ENCODE assay signal across 27 cellular contexts in the genomic region with DNA sequence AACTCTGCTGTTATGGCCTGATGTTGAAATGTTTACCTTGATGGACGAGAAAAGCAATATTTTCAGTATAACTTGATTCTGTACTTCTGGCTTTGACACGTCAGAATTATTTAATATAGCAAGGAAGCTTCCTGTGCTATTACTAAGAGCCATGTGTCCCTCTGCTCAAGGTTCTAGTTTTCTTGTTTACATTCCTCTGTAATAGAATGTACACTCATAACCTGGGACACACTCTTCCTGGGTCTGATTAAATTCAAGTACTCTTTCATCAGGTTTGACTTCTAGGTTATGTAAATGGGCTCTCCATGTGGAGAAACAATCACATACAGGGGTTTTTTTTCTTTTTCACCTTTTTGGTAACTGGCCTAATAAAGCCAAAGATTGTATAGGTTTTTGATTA. TPM values are rescaled to one million over a fixed set of nuclear protein-coding genes. Genes with fewer than 3 reads are reported as not detected.
A peak's percentile ranks its signal among the peaks of the same experiment; 100 is the strongest.
DNase-seq lines count a peak whose midpoint lies in the region; ATAC-seq and TF ChIP-seq lines count a peak whose summit lies in the region.
"Had no signal": no experiment of that assay in that cellular context is flagged by ENCODE, and none has a peak within 500 bp of the region (broad histone marks: within the 10 kb centered on the region; RNA-seq: fewer than 3 reads in every experiment).

No MANE protein-coding gene starts in this region.

- H3K9me3 ChIP-seq in mammary epithelial cell (replicated peaks; ENCODE audit: insufficient read depth, low read length) (peaks cover 2% of the 10 kb centered on the region), breast epithelium (peaks cover 0 to 4% of the 10 kb centered on the region in 2 donors), RWPE2 (ENCODE audit: severe bottlenecking) (peaks cover 9% of the 10 kb centered on the region), upper lobe of left lung (peaks cover 0 to 3% (median 0%) of the 10 kb centered on the region in 4 donors)
- H3K9me3 ChIP-seq: BE2C, pancreas had no signal

- no peaks in the 10 kb centered on the region for H4K20me1 ChIP-seq in mammary epithelial cell (ENCODE audit: insufficient read depth, low read length)

- no peaks in the 10 kb centered on the region for H3K36me3 ChIP-seq in mammary epithelial cell (ENCODE audit: insufficient read depth, low read length)
- H3K36me3 ChIP-seq in breast epithelium = no peaks in the 10 kb centered on the region
- no peaks in the 10 kb centered on the region for H3K36me3 ChIP-seq in RWPE2 (ENCODE audit: low read depth)
- no peaks in the 10 kb centered on the region for H3K36me3 ChIP-seq in upper lobe of left lung
- H3K36me3 ChIP-seq: BE2C, pancreas, spleen, tibial nerve had no signal

- WGBS in mammary epithelial cell (ENCODE audit: low coverage, missing lambda C conversion rate) = 46% methylated on average over 2 of the region's 2 CpGs
- WGBS in upper lobe of left lung, 2 donors = 13 to 41% methylated on average over 2 of the region's 2 CpGs

- POLR2A ChIA-PET in activated CD4-positive, alpha-beta T cell treated with anti-CD3 and anti-CD28 coated beads, Interleukin-2, amount 10 ng/mL, durations not matched to agents 7 days and 5 days (lab: Charles Lee) = no interaction called here
- POLR2A ChIA-PET in HEK293T (lab: Yijun Ruan, JAX) = no interaction called here

- no peak overlapping the region for H3K4me2 ChIP-seq in mammary epithelial cell (ENCODE audit: insufficient read depth, low read depth, low read length)

- no peak overlapping the region for H3K9ac ChIP-seq in mammary epithelial cell (ENCODE audit: insufficient read depth, low read length)

- no peak overlapping the region for H3K4me3 Mint-ChIP-seq in Calu3 (ENCODE audit: low read depth, unreplicated experiment)
- no peak overlapping the region for H3K4me3 Mint-ChIP-seq in activated CD4-positive, alpha-beta T cell treated with anti-CD3 and anti-CD28 coated beads, Interleukin-2, amount 10 ng/mL, durations not matched to agents 7 days and 5 days
- H3K4me3 Mint-ChIP-seq: activated CD8-positive, alpha-beta memory T cell treated with anti-CD3 and anti-CD28 coated beads, Interleukin-2, amount 10 ng/mL, durations not matched to agents 7 days and 5 days; activated naive CD4-positive, alpha-beta T cell treated with anti-CD3 and anti-CD28 coated beads for 36 hours; endodermal cell; nephron progenitor cell had no signal

- TF ChIP-seq POLR2A in breast epithelium (IDR thresholded peaks at IDR 0.05) (no peak), upper lobe of left lung (IDR thresholded peaks at IDR 0.05) (no peak)

- ATAC-seq in RWPE2 (ENCODE audit: low read depth) = peak; percentile 53; the same call in 1 of the 3 replicates
- ATAC-seq in foreskin keratinocyte = no peak
- ATAC-seq in upper lobe of left lung (ENCODE audit: low FRiP score in 2 of 2) = peak; percentile 41 to 85
- ATAC-seq: activated CD8-positive, alpha-beta memory T cell treated with anti-CD3 and anti-CD28 coated beads, Interleukin-2, amount 10 ng/mL, durations not matched to agents 7 days and 5 days; right cardiac atrium; SK-N-SH treated with all-trans-retinoic acid at 6 μM for 48 hours had no signal

- H3K4me1 ChIP-seq in mammary epithelial cell (ENCODE audit: insufficient read depth, low read length) (no peaks in the 10 kb centered on the region), breast epithelium (no peaks in the 10 kb centered on the region), RWPE2 (ENCODE audit: insufficient read depth, poor library complexity, severe bottlenecking) (no peaks in the 10 kb centered on the region), foreskin keratinocyte (no peaks in the 10 kb centered on the region), upper lobe of left lung (peaks cover 0 to 12% (median 0%) of the 10 kb centered on the region in 4 donors)
- H3K4me1 ChIP-seq: BE2C, pancreas, spleen had no signal

- BruUV-seq in mammary epithelial cell (replicated peaks; lab: Mats Ljungman, UMichigan) (no TSS peak), Calu3 (replicated peaks; lab: Mats Ljungman, UMichigan) (no TSS peak)

- H3K4me1 Mint-ChIP-seq in Calu3 (ENCODE audit: low read depth, unreplicated experiment) = peaks cover 6% of the 10 kb centered on the region
- no peaks in the 10 kb centered on the region for H3K4me1 Mint-ChIP-seq in activated CD4-positive, alpha-beta T cell treated with anti-CD3 and anti-CD28 coated beads, Interleukin-2, amount 10 ng/mL, durations not matched to agents 7 days and 5 days
- H3K4me1 Mint-ChIP-seq: activated CD8-positive, alpha-beta memory T cell treated with anti-CD3 and anti-CD28 coated beads, Interleukin-2, amount 10 ng/mL, durations not matched to agents 7 days and 5 days; endodermal cell; nephron progenitor cell had no signal

- no peak overlapping the region for H3K27ac ChIP-seq in mammary epithelial cell (ENCODE audit: insufficient read depth, low read depth, low read length)
- H3K27ac ChIP-seq in breast epithelium = no peak overlapping the region
- H3K27ac ChIP-seq in RWPE2 (ENCODE audit: poor library complexity, severe bottlenecking) = no peak overlapping the region
- H3K27ac ChIP-seq in foreskin keratinocyte = no peak overlapping the region
- peak overlapping the region in 2 of 4 donors; percentile 18 to 23 for H3K27ac ChIP-seq in upper lobe of left lung
- H3K27ac ChIP-seq: pancreas, spleen, tibial nerve had no signal

- in situ Hi-C loops in mammary epithelial cell (cut with MboI; ENCODE audit: low sequenced_read_pairs in 2 of 2) = no loop called here

- peak; percentile 7 for DNase-seq in mammary epithelial cell
- DNase-seq in breast epithelium (ENCODE audit: low spot score in 2 of 2) = no peak
- no peak for DNase-seq in RWPE2 (ENCODE audit: low spot score)
- peak; percentile 6 to 32 for DNase-seq in foreskin keratinocyte
- no peak for DNase-seq in upper lobe of left lung
- DNase-seq in Calu3 = no peak
- DNase-seq in activated CD4-positive, alpha-beta T cell treated with anti-CD3 and anti-CD28 coated beads, Interleukin-2, amount 10 ng/mL, durations not matched to agents 7 days and 5 days = no peak
- no peak for DNase-seq in HEK293T (ENCODE audit: extremely low spot score)
- DNase-seq: activated CD4-positive, alpha-beta T cell treated with anti-CD3 and anti-CD28 coated beads for 48 hours; activated CD8-positive, alpha-beta memory T cell treated with anti-CD3 and anti-CD28 coated beads, Interleukin-2, amount 10 ng/mL, durations not matched to agents 7 days and 5 days; activated naive CD4-positive, alpha-beta T cell treated with anti-CD3 and anti-CD28 coated beads for 36 hours; BE2C; cortex of kidney; DMS153; endodermal cell; H7; MM.1S; NCI-H2029 treated with DMSO at 0.1 percent for 48 hours; NCI-H345; NCI-H774; nephron progenitor cell; pancreas; right cardiac atrium; spleen; T-helper 2 cell had no signal

- no peaks in the 10 kb centered on the region for H3K36me3 Mint-ChIP-seq in Calu3 (ENCODE audit: insufficient read depth, unreplicated experiment)
- H3K36me3 Mint-ChIP-seq in activated CD4-positive, alpha-beta T cell treated with anti-CD3 and anti-CD28 coated beads, Interleukin-2, amount 10 ng/mL, durations not matched to agents 7 days and 5 days (ENCODE audit: low read depth) = no peaks in the 10 kb centered on the region

- H3K27me3 Mint-ChIP-seq in Calu3 (ENCODE audit: unreplicated experiment) = peaks cover 13% of the 10 kb centered on the region
- peaks cover 16% of the 10 kb centered on the region for H3K27me3 Mint-ChIP-seq in activated CD4-positive, alpha-beta T cell treated with anti-CD3 and anti-CD28 coated beads, Interleukin-2, amount 10 ng/mL, durations not matched to agents 7 days and 5 days

- intact Hi-C loops in mammary epithelial cell (cut with micrococcal nuclease) = no loop called here
- intact Hi-C loops in breast epithelium (cut with DNase I; ENCODE audit: low total_unique reads) = no loop called here
- intact Hi-C loops in Calu3 (cut with micrococcal nuclease; ENCODE audit: unreplicated experiment) = no loop called here

- H3K79me2 ChIP-seq in mammary epithelial cell (ENCODE audit: insufficient read depth, low read length) = no peaks in the 10 kb centered on the region

- peaks cover 3% of the 10 kb centered on the region for H3K9me3 Mint-ChIP-seq in Calu3 (ENCODE audit: low read depth, unreplicated experiment)
- H3K9me3 Mint-ChIP-seq in activated CD4-positive, alpha-beta T cell treated with anti-CD3 and anti-CD28 coated beads, Interleukin-2, amount 10 ng/mL, durations not matched to agents 7 days and 5 days = peaks cover 6% of the 10 kb centered on the region

- dilution Hi-C loops in mammary epithelial cell (cut with HindIII; ENCODE audit: low sequenced_read_pairs) = no loop called here

- H3K27me3 ChIP-seq in mammary epithelial cell (ENCODE audit: insufficient read depth, low read length) = no peaks in the 10 kb centered on the region
- H3K27me3 ChIP-seq in breast epithelium = no peaks in the 10 kb centered on the region
- H3K27me3 ChIP-seq in RWPE2 (ENCODE audit: insufficient read depth, poor library complexity, severe bottlenecking) = no peaks in the 10 kb centered on the region
- peaks cover 5% of the 10 kb centered on the region for H3K27me3 ChIP-seq in foreskin keratinocyte
- H3K27me3 ChIP-seq in upper lobe of left lung = no peaks in the 10 kb centered on the region
- H3K27me3 ChIP-seq: BE2C, pancreas had no signal

- H3K27ac Mint-ChIP-seq in Calu3 (ENCODE audit: unreplicated experiment) = no peak overlapping the region
- no peak overlapping the region for H3K27ac Mint-ChIP-seq in activated CD4-positive, alpha-beta T cell treated with anti-CD3 and anti-CD28 coated beads, Interleukin-2, amount 10 ng/mL, durations not matched to agents 7 days and 5 days
- H3K27ac Mint-ChIP-seq: activated CD8-positive, alpha-beta memory T cell treated with anti-CD3 and anti-CD28 coated beads, Interleukin-2, amount 10 ng/mL, durations not matched to agents 7 days and 5 days; activated naive CD4-positive, alpha-beta T cell treated with anti-CD3 and anti-CD28 coated beads for 36 hours; endodermal cell; nephron progenitor cell had no signal

- TF ChIP-seq EP300 in upper lobe of left lung (IDR thresholded peaks at IDR 0.05) = peak in 1 of 4 donors; percentile 87

- TF ChIP-seq CTCF in mammary epithelial cell (conservative IDR thresholded peaks at IDR 0.05 in 1 of 2, IDR thresholded peaks at IDR 0.05 in 1 of 2; ENCODE audit: extremely low read depth in 1 of 2, insufficient read depth in 1 of 2, low read depth in 1 of 2, low read length in 2 of 2) (no peak), breast epithelium (IDR thresholded peaks at IDR 0.05) (no peak), RWPE2 (IDR thresholded peaks at IDR 0.05; ENCODE audit: poor library complexity, severe bottlenecking) (no peak), foreskin keratinocyte (conservative IDR thresholded peaks at IDR 0.05) (no peak), upper lobe of left lung (IDR thresholded peaks at IDR 0.05) (no peak), Calu3 (IDR thresholded peaks at IDR 0.05; ENCODE audit: unreplicated experiment) (no peak)

- H3K4me3 ChIP-seq in mammary epithelial cell (replicated peaks in 1 of 3; ENCODE audit: insufficient read depth in 1 of 3, low read depth in 2 of 3, low read length in 3 of 3) (no peak overlapping the region), breast epithelium (no peak overlapping the region), RWPE2 (ENCODE audit: severe bottlenecking) (no peak overlapping the region), upper lobe of left lung (no peak overlapping the region)
- H3K4me3 ChIP-seq: pancreas, spleen, tibial nerve had no signal

- CTCF ChIA-PET in mammary epithelial cell (lab: Charles Lee; ENCODE audit: low non-redundant PET) = no interaction called here
- CTCF ChIA-PET in Calu3 (lab: Charles Lee) = no interaction called here
- CTCF ChIA-PET in activated CD4-positive, alpha-beta T cell treated with anti-CD3 and anti-CD28 coated beads, Interleukin-2, amount 10 ng/mL, durations not matched to agents 7 days and 5 days (lab: Charles Lee) = no interaction called here
- CTCF ChIA-PET in HEK293T (lab: Yijun Ruan, JAX) = no interaction called here

- H2AFZ ChIP-seq in mammary epithelial cell (ENCODE audit: low read depth, low read length) = no peak overlapping the region

RNA-seq across cellular contexts. Expression of a gene that starts 33.1 kb away (rescaled TPM):
- 10 to 100 TPM; 19.5 to 20.8 TPM for total RNA-seq in mammary epithelial cell
- polyA plus RNA-seq in mammary epithelial cell = 5.2 TPM
- polyA minus RNA-seq in mammary epithelial cell = 23.3 TPM
- total RNA-seq in breast epithelium = 10 to 100 TPM in 2 of 3 donors, 1 to 10 TPM in 1; 9.3 to 19.6 (median 13.4) TPM
- total RNA-seq in foreskin keratinocyte = 19.2 and 19.7 TPM in 2 replicates
- polyA plus RNA-seq in foreskin keratinocyte = 4.6 and 5.3 TPM in 2 replicates
- 10 to 100 TPM in 4 of 6 donors, 1 to 10 TPM in 2; 6.4 to 20.9 (median 14.2) TPM for total RNA-seq in upper lobe of left lung
- 15.9 and 16.1 TPM in 2 replicates for total RNA-seq in Calu3 (2022)
- total RNA-seq in activated CD4-positive, alpha-beta T cell treated with anti-CD3 and anti-CD28 coated beads, Interleukin-2, amount 10 ng/mL, durations not matched to agents 7 days and 5 days = 10 to 100 TPM; 12.7 to 13.5 TPM

RNA-seq across cellular contexts. Expression of a gene that starts 33.6 kb away (rescaled TPM):
- total RNA-seq in mammary epithelial cell (10 to 100 TPM; 22.7 to 27.0 TPM), breast epithelium (10 to 100 TPM; 10.2 to 23.6 (median 19.0) TPM), foreskin keratinocyte (21.6 and 22.3 TPM in 2 replicates), upper lobe of left lung (10 to 100 TPM; 13.5 to 22.1 (median 18.8) TPM), Calu3 (2022) (18.4 and 20.1 TPM in 2 replicates)
- polyA plus RNA-seq in mammary epithelial cell (17.3 TPM), foreskin keratinocyte (12.4 and 15.0 TPM in 2 replicates)
- 27.1 TPM for polyA minus RNA-seq in mammary epithelial cell
- total RNA-seq in activated CD4-positive, alpha-beta T cell treated with anti-CD3 and anti-CD28 coated beads, Interleukin-2, amount 10 ng/mL, durations not matched to agents 7 days and 5 days = 10 to 100 TPM; 12.4 to 13.2 TPM

Comparison
In these comparisons a context has a peak if more than half of its experiments do, and no peak if none do; other contexts are left out.
1. DNase-seq: peak in mammary epithelial cell (single experiment) and foreskin keratinocyte (2 of 2); none in breast epithelium (0 of 2), RWPE2 (single experiment), upper lobe of left lung (0 of 2), Calu3 (single experiment), activated CD4-positive, alpha-beta T cell treated with anti-CD3 and anti-CD28 coated beads, Interleukin-2, amount 10 ng/mL, durations not matched to agents 7 days and 5 days (single experiment) and HEK293T (single experiment).